Comparison of ENCODE assay signal across 1 cellular context in genomic region chr22:26428515-26429457, GRCh38.
A peak's percentile ranks its signal among the peaks of the same experiment; 100 is the strongest.
TF ChIP-seq lines count a peak whose summit lies in the region.

TSS of gene ASPHD2 (plus strand) at chr22:26429260. CDS start at chr22:26433616, 4,356 bp downstream.

TF ChIP-seq in HEK293, 187 proteins besides CTCF, POLR2A, EP300 and RAD21 (continued from another document and continues in another):
- TF ChIP-seq PRDM2 (tag by site-specific recombination; IDR thresholded peaks at IDR 0.05; ENCODE audit: borderline replicate concordance) = no peak
- no peak for TF ChIP-seq ZFP3 (tag by site-specific recombination; IDR thresholded peaks at IDR 0.05; ENCODE audit: low read depth)
- no peak for TF ChIP-seq ZEB2 (tag by site-specific recombination; IDR thresholded peaks at IDR 0.05)
- TF ChIP-seq ZNF133 (tag by site-specific recombination; IDR thresholded peaks at IDR 0.05) = no peak
- TF ChIP-seq ZNF677 (tag by site-specific recombination; IDR thresholded peaks at IDR 0.05) = no peak
- TF ChIP-seq ZNF157 (tag by site-specific recombination; IDR thresholded peaks at IDR 0.05) = no peak
- peak; percentile 29; the same call in 1 of the 2 replicates for TF ChIP-seq ZNF501 (tag by site-specific recombination; IDR thresholded peaks at IDR 0.05)
- TF ChIP-seq ZNF768 (tag by site-specific recombination; IDR thresholded peaks at IDR 0.05) = peak; percentile 90; the same call in 1 of the 2 replicates
- TF ChIP-seq ZSCAN18 (tag by site-specific recombination; IDR thresholded peaks at IDR 0.05) = no peak
- no peak for TF ChIP-seq ZNF18 (tag by site-specific recombination; IDR thresholded peaks at IDR 0.05)
- TF ChIP-seq ZBTB10 (tag by site-specific recombination; IDR thresholded peaks at IDR 0.05) = peak; percentile 67; the same call in 1 of the 2 replicates
- no peak for TF ChIP-seq ZSCAN23 (tag by site-specific recombination; IDR thresholded peaks at IDR 0.05)
- no peak; the same call in 1 of the 2 replicates for TF ChIP-seq ZBTB1 (tag by site-specific recombination; IDR thresholded peaks at IDR 0.05)
- no peak for TF ChIP-seq ZNF544 (tag by site-specific recombination; IDR thresholded peaks at IDR 0.05)
- TF ChIP-seq ZNF48 (tag by site-specific recombination; IDR thresholded peaks at IDR 0.05) = no peak
- no peak for TF ChIP-seq ZNF146 (tag by site-specific recombination; IDR thresholded peaks at IDR 0.05)
- TF ChIP-seq KLF10 (tag by site-specific recombination; IDR thresholded peaks at IDR 0.05) = no peak
- TF ChIP-seq ATF2 (tag by site-specific recombination; IDR thresholded peaks at IDR 0.05; ENCODE audit: low read depth) = no peak
- no peak for TF ChIP-seq ZNF791 (tag by site-specific recombination; IDR thresholded peaks at IDR 0.05)
- 0 out of 2 replicates have a peak, but pooled peaks have one; percentile 31 for TF ChIP-seq ZNF629 (tag by site-specific recombination; IDR thresholded peaks at IDR 0.05)
- TF ChIP-seq ZNF830 (tag by site-specific recombination; IDR thresholded peaks at IDR 0.05; ENCODE audit: low read depth) = no peak
- no peak for TF ChIP-seq ZNF645 (tag by site-specific recombination; IDR thresholded peaks at IDR 0.05)
- no peak for TF ChIP-seq ZNF394 (tag by site-specific recombination; IDR thresholded peaks at IDR 0.05; ENCODE audit: borderline replicate concordance)
- TF ChIP-seq ZNF664 (tag by site-specific recombination; IDR thresholded peaks at IDR 0.05) = no peak
- TF ChIP-seq ZNF404 (tag by site-specific recombination; IDR thresholded peaks at IDR 0.05) = no peak
- TF ChIP-seq ZBTB6 (tag by site-specific recombination; IDR thresholded peaks at IDR 0.05) = no peak
- no peak for TF ChIP-seq ZNF26 (tag by site-specific recombination; IDR thresholded peaks at IDR 0.05)
- TF ChIP-seq ZNF302 (tag by site-specific recombination; IDR thresholded peaks at IDR 0.05; ENCODE audit: low read depth) = no peak
- no peak for TF ChIP-seq BCL6B (tag by site-specific recombination; IDR thresholded peaks at IDR 0.05)
- TF ChIP-seq SP3 (tag by site-specific recombination; IDR thresholded peaks at IDR 0.05) = no peak
- TF ChIP-seq ZNF423 (tag by site-specific recombination; IDR thresholded peaks at IDR 0.05) = no peak
- no peak for TF ChIP-seq ZNF529 (tag by site-specific recombination; IDR thresholded peaks at IDR 0.05; ENCODE audit: insufficient replicate concordance)
- no peak for TF ChIP-seq FEZF1 (tag by site-specific recombination; IDR thresholded peaks at IDR 0.05)
- 0 out of 2 replicates have a peak, but pooled peaks have one; percentile 17 for TF ChIP-seq ZNF580 (tag by site-specific recombination; IDR thresholded peaks at IDR 0.05)
- peak; percentile 87 for TF ChIP-seq ZNF366 (tag by site-specific recombination; conservative IDR thresholded peaks at IDR 0.05)
- TF ChIP-seq ZNF843 (tag by site-specific recombination; IDR thresholded peaks at IDR 0.05) = no peak
- TF ChIP-seq ZNF621 (tag by site-specific recombination; IDR thresholded peaks at IDR 0.05) = no peak
- no peak for TF ChIP-seq ZNF707 (tag by site-specific recombination; IDR thresholded peaks at IDR 0.05)
- TF ChIP-seq REPIN1 (tag by site-specific recombination; IDR thresholded peaks at IDR 0.05; ENCODE audit: low read depth) = no peak
- TF ChIP-seq ZNF639 (tag by site-specific recombination; IDR thresholded peaks at IDR 0.05) = no peak; the same call in 1 of the 2 replicates
- no peak for TF ChIP-seq ZNF585B (tag by site-specific recombination; IDR thresholded peaks at IDR 0.05)
- peak; percentile 79; the same call in 1 of the 2 replicates for TF ChIP-seq ZNF561 (tag by site-specific recombination; IDR thresholded peaks at IDR 0.05; ENCODE audit: borderline replicate concordance)
